In genomic region chr18:13315000-13315399, GRCh38 we compare ENCODE assay signal across 26 cellular contexts.
"Had no signal": no experiment of that assay in that cellular context is flagged by ENCODE, and none has a peak within 500 bp of the region (broad histone marks: within the 10 kb centered on the region; RNA-seq: fewer than 3 reads in every experiment).

No MANE protein-coding gene starts in this region.

- H3K27me3 Mint-ChIP-seq: progenitor cell of endocrine pancreas had no signal

- H3K4me3 ChIP-seq: lower lobe of right lung, neural progenitor cell, ovary, right atrium auricular region, skin epidermis, stomach, testis, thyroid gland, transverse colon, upper lobe of left lung, vagina had no signal

- H3K4me1 Mint-ChIP-seq: natural killer cell had no signal

- H3K4me2 ChIP-seq: neural progenitor cell had no signal

- H3K9ac ChIP-seq: neural progenitor cell had no signal

- H3K36me3 ChIP-seq: lower lobe of right lung, neural progenitor cell, neutrophil, ovary, right atrium auricular region, stomach, thyroid gland, transverse colon, upper lobe of left lung, vagina had no signal

- H3K27ac ChIP-seq: lower lobe of right lung, neural progenitor cell, neutrophil, ovary, right atrium auricular region, skin epidermis, stomach, testis, thyroid gland, transverse colon, upper lobe of left lung, vagina had no signal

- DNase-seq: head of caudate nucleus; hypothalamus; immature natural killer cell; left ventricle myocardium superior; lower lobe of right lung; mammary epithelial cell; mesenchymal stem cell; natural killer cell; nephron progenitor cell; occipital lobe; ovary; stimulated activated CD4-positive, alpha-beta T cell treated with anti-CD3 and anti-CD28 coated beads, Interleukin-4, amount 100 ng/mL, for 24 hours; stimulated activated naive CD4-positive, alpha-beta T cell treated with Interleukin-2 at 50 U/mL for 16 hours; stomach; testis; thyroid gland; transverse colon; upper lobe of left lung had no signal

- H3K27ac Mint-ChIP-seq: immature natural killer cell; natural killer cell; nephron progenitor cell; neural progenitor cell; stimulated activated effector memory CD8-positive, alpha-beta T cell treated with anti-CD3 and anti-CD28 coated beads, Interleukin-12 subunit alpha, Interleukin-12 subunit beta, amount 100 ng/mL, for 72 hours had no signal

- H3K9me3 ChIP-seq: neutrophil, testis, thyroid gland, vagina had no signal

- ATAC-seq: left ventricle myocardium superior; lower lobe of right lung; natural killer cell; sciatic nerve; stimulated activated effector memory CD8-positive, alpha-beta T cell treated with anti-CD3 and anti-CD28 coated beads, Interleukin-12 subunit alpha, Interleukin-12 subunit beta, amount 100 ng/mL, for 72 hours had no signal

- H3K27me3 ChIP-seq: neural progenitor cell, ovary, right atrium auricular region, stomach, testis, thyroid gland, transverse colon, upper lobe of left lung, vagina had no signal

- H3K36me3 Mint-ChIP-seq: natural killer cell; stimulated activated effector memory CD8-positive, alpha-beta T cell treated with anti-CD3 and anti-CD28 coated beads, Interleukin-12 subunit alpha, Interleukin-12 subunit beta, amount 100 ng/mL, for 72 hours had no signal

- H3K4me1 ChIP-seq: lower lobe of right lung, neural progenitor cell, testis, thyroid gland, transverse colon, upper lobe of left lung had no signal

- H3K4me3 Mint-ChIP-seq: immature natural killer cell; natural killer cell; nephron progenitor cell; neural progenitor cell; stimulated activated effector memory CD8-positive, alpha-beta T cell treated with anti-CD3 and anti-CD28 coated beads, Interleukin-12 subunit alpha, Interleukin-12 subunit beta, amount 100 ng/mL, for 72 hours had no signal
